Comparison of ENCODE assay signal across 14 cellular contexts in the genomic region with DNA sequence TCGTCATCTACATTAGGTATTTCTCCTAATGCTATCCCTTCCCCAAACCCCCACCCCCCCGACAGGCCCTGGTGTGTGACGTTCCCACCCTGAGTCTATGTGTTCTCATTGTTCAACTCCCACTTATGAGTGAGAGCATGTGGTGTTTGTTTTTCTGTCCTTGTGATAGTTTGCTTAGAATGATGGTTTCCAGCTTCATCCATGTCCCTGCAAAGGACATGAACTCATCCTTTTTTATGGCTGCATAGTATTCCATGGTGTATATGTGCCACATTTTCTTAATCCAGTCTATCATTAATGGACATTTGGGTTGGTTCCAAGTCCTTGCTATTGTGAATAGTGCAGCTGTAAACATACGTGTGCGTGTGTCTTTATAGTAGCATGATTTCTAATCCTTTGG. TPM values are rescaled to one million over a fixed set of nuclear protein-coding genes. Genes with fewer than 3 reads are reported as not detected.
"Had no signal": no experiment of that assay in that cellular context is flagged by ENCODE, and none has a peak within 500 bp of the region (broad histone marks: within the 10 kb centered on the region; RNA-seq: fewer than 3 reads in every experiment).

No MANE protein-coding gene starts in this region.

RNA-seq across cellular contexts. Expression of a gene that starts 43.3 kb away (rescaled TPM):
- total RNA-seq: stomach, subcutaneous adipose tissue, suprapubic skin, temporal lobe, thoracic aorta, thyroid gland, tibial nerve, transverse colon, upper lobe of left lung, upper lobe of right lung, ureter, urinary bladder, uterus, vagina had no signal
- polyA plus RNA-seq: urinary bladder had no signal
